ENCODE assay signal across 21 cellular contexts in genomic region chr2:20648831-20649230, GRCh38. TPM values are rescaled to one million over a fixed set of nuclear protein-coding genes. Genes with fewer than 3 reads are reported as not detected.
A peak's percentile ranks its signal among the peaks of the same experiment; 100 is the strongest.
DNase-seq lines count a peak whose midpoint lies in the region; ATAC-seq, FAIRE-seq and TF ChIP-seq lines count a peak whose summit lies in the region.
"Had no signal": no experiment of that assay in that cellular context is flagged by ENCODE, and none has a peak within 500 bp of the region (broad histone marks: within the 10 kb centered on the region; RNA-seq: fewer than 3 reads in every experiment).

No MANE protein-coding gene starts in this region.

- intact Hi-C loops in Panc1 (cut with micrococcal nuclease; ENCODE audit: unreplicated experiment) = no loop called here

- CTCF ChIA-PET in Panc1 (lab: Charles Lee) = no interaction called here

- H3K9me3 ChIP-seq in CD4-positive, CD25-positive, alpha-beta regulatory T cell (ENCODE audit: control insufficient read depth in 2 of 2, low read length in 2 of 2) = no peaks in the 10 kb centered on the region
- H3K9me3 ChIP-seq in Panc1 (ENCODE audit: control insufficient read depth, insufficient read depth, low read depth, low read length) (no peaks in the 10 kb centered on the region), gastroesophageal sphincter (no peaks in the 10 kb centered on the region), BE2C (no peaks in the 10 kb centered on the region)

- H3K27me3 ChIP-seq in CD4-positive, CD25-positive, alpha-beta regulatory T cell (ENCODE audit: control insufficient read depth, insufficient read depth, low read length) = no peaks in the 10 kb centered on the region
- no peaks in the 10 kb centered on the region for H3K27me3 ChIP-seq in Panc1 (ENCODE audit: control insufficient read depth, insufficient read depth, low read length)
- H3K27me3 ChIP-seq in gastroesophageal sphincter = no peaks in the 10 kb centered on the region
- no peaks in the 10 kb centered on the region for H3K27me3 ChIP-seq in BE2C

- no peak for FAIRE-seq in GM12892 (lab: Jason Lieb, UNC)
- FAIRE-seq: bronchial epithelial cell, H1 had no signal

- peaks cover 21% of the 10 kb centered on the region for H3K4me1 ChIP-seq in CD4-positive, CD25-positive, alpha-beta regulatory T cell (ENCODE audit: control insufficient read depth, insufficient read depth, low read length, poor library complexity, severe bottlenecking)
- H3K4me1 ChIP-seq in Panc1 (ENCODE audit: control insufficient read depth, insufficient read depth, low read length) (peaks cover 9% of the 10 kb centered on the region), gastroesophageal sphincter (peaks cover 0 to 56% (median 24%) of the 10 kb centered on the region in 3 donors), BE2C (peaks cover 13% of the 10 kb centered on the region)

- BruUV-seq in Panc1 (replicated peaks; lab: Mats Ljungman, UMichigan) = TSS peak; percentile 85

- H3K9me3 Mint-ChIP-seq in CD4-positive, CD25-positive, alpha-beta regulatory T cell = no peaks in the 10 kb centered on the region
- no peaks in the 10 kb centered on the region for H3K9me3 Mint-ChIP-seq in osteocyte (ENCODE audit: unreplicated experiment)

- in situ Hi-C loops in Panc1 (cut with HindIII; ENCODE audit: low pct_unique_long_range_greater_than_20kb, low sequenced_read_pairs) = loop anchor here (25.0 kb wide), 1 partner anchor 212 kb away; the partner anchor contains the start of gene RHOB

- no peak overlapping the region for H3K27ac ChIP-seq in CD4-positive, CD25-positive, alpha-beta regulatory T cell (ENCODE audit: insufficient read depth, low read length, poor library complexity, severe bottlenecking)
- H3K27ac ChIP-seq in Panc1 (ENCODE audit: low read length) (no peak overlapping the region), gastroesophageal sphincter (peak overlapping the region; percentile 93 to 99 (median 98))

- H3K36me3 ChIP-seq in CD4-positive, CD25-positive, alpha-beta regulatory T cell (ENCODE audit: control insufficient read depth, insufficient read depth, low read length) = peaks cover 10% of the 10 kb centered on the region
- H3K36me3 ChIP-seq in Panc1 (ENCODE audit: control insufficient read depth, insufficient read depth, low read length) (no peaks in the 10 kb centered on the region), gastroesophageal sphincter (peaks cover 0 to 34% of the 10 kb centered on the region in 2 donors), BE2C (no peaks in the 10 kb centered on the region)

- H3K27ac Mint-ChIP-seq in CD4-positive, CD25-positive, alpha-beta regulatory T cell = peak overlapping the region in 2 of 3 donors; percentile 97 to 98
- no peak overlapping the region for H3K27ac Mint-ChIP-seq in osteocyte (ENCODE audit: unreplicated experiment)
- H3K27ac Mint-ChIP-seq: activated naive CD8-positive, alpha-beta T cell had no signal

- peak overlapping the region in 3 of 4 donors; percentile 30 to 94 (median 92) for H3K4me3 Mint-ChIP-seq in CD4-positive, CD25-positive, alpha-beta regulatory T cell
- H3K4me3 Mint-ChIP-seq in osteocyte (ENCODE audit: unreplicated experiment) = peak overlapping the region; percentile 90
- H3K4me3 Mint-ChIP-seq: activated naive CD8-positive, alpha-beta T cell had no signal

- peaks cover 18 to 41% (median 34%) of the 10 kb centered on the region in 4 donors for H3K4me1 Mint-ChIP-seq in CD4-positive, CD25-positive, alpha-beta regulatory T cell
- H3K4me1 Mint-ChIP-seq in osteocyte (ENCODE audit: unreplicated experiment) = peaks cover 40% of the 10 kb centered on the region

- peaks cover 12% of the 10 kb centered on the region for H3K36me3 Mint-ChIP-seq in CD4-positive, CD25-positive, alpha-beta regulatory T cell
- peaks cover 7% of the 10 kb centered on the region for H3K36me3 Mint-ChIP-seq in osteocyte (ENCODE audit: unreplicated experiment)
- H3K36me3 Mint-ChIP-seq: activated naive CD8-positive, alpha-beta T cell had no signal

- TF ChIP-seq POLR2A in gastroesophageal sphincter (IDR thresholded peaks at IDR 0.05) (no peak), GM12892 (IDR thresholded peaks at IDR 0.05; ENCODE audit: low read depth, low read length) (no peak)

- H3K27me3 Mint-ChIP-seq in CD4-positive, CD25-positive, alpha-beta regulatory T cell = peaks cover 8% of the 10 kb centered on the region
- no peaks in the 10 kb centered on the region for H3K27me3 Mint-ChIP-seq in osteocyte (ENCODE audit: unreplicated experiment)
- H3K27me3 Mint-ChIP-seq: activated naive CD8-positive, alpha-beta T cell had no signal

- TF ChIP-seq CTCF in Panc1 (IDR thresholded peaks at IDR 0.05) (no peak), gastroesophageal sphincter (IDR thresholded peaks at IDR 0.05) (no peak), osteocyte (IDR thresholded peaks at IDR 0.05) (no peak), BE2C (IDR thresholded peaks at IDR 0.05; ENCODE audit: low read depth, low read length) (no peak)

- POLR2A ChIA-PET in Panc1 (lab: Charles Lee) = no interaction called here

- TF ChIP-seq EP300 in gastroesophageal sphincter (IDR thresholded peaks at IDR 0.05) = no peak

- no peak overlapping the region for H3K4me3 ChIP-seq in CD4-positive, CD25-positive, alpha-beta regulatory T cell (ENCODE audit: low read depth, low read length)
- H3K4me3 ChIP-seq in Panc1 (ENCODE audit: low read depth in 2 of 2, low read length in 2 of 2) = no peak overlapping the region; a peak in 1 of 4 replicates
- peak overlapping the region in 1 of 2 donors; percentile 96 for H3K4me3 ChIP-seq in gastroesophageal sphincter
- no peak overlapping the region for H3K4me3 ChIP-seq in BE2C (ENCODE audit: low read depth, low read length)

- WGBS in gastroesophageal sphincter (ENCODE audit: low coverage in 1 of 2), 2 donors = 89 to 91% methylated on average over 8 to 9 of the region's 9 CpGs

- no peak for ATAC-seq in CD4-positive, CD25-positive, alpha-beta regulatory T cell (ENCODE audit: low read depth in 2 of 2)
- ATAC-seq in Panc1 = no peak
- no peak for ATAC-seq in gastroesophageal sphincter
- ATAC-seq in HG03571 (IDR thresholded peaks at IDR 0.05; ENCODE audit: unreplicated experiment) = no peak
- no peak for ATAC-seq in HG03469 (IDR thresholded peaks at IDR 0.05; ENCODE audit: unreplicated experiment)

- DNase-seq in CD4-positive, CD25-positive, alpha-beta regulatory T cell = no peak
- DNase-seq in Panc1 (ENCODE audit: low read depth, low spot score) = no peak
- DNase-seq in osteocyte (ENCODE audit: extremely low spot score, unreplicated experiment) = no peak
- DNase-seq in GM12892 (ENCODE audit: insufficient read length) = no peak
- DNase-seq in BE2C = no peak
- DNase-seq: activated CD4-positive, alpha-beta T cell treated with anti-CD3 and anti-CD28 coated beads for 48 hours; activated T-cell treated with anti-CD3 and anti-CD28 coated beads for 4 hours; AML-193; effector CD4-positive, alpha-beta T cell; hippocampal formation; mesenchymal stem cell; NCI-H2029; NCI-H510A; SIG-M5; stimulated activated CD4-positive, alpha-beta T cell treated with anti-CD3 and anti-CD28 coated beads, Interleukin-4, amount 100 ng/mL, for 24 hours had no signal

RNA-seq across cellular contexts. Expression of gene HS1BP3, which starts 2.1 kb away (rescaled TPM):
- total RNA-seq in CD4-positive, CD25-positive, alpha-beta regulatory T cell = 13.6 TPM
- 10 to 100 TPM; 19.6 to 22.5 (median 21.1) TPM for polyA plus RNA-seq in CD4-positive, CD25-positive, alpha-beta regulatory T cell
- total RNA-seq in Panc1 (2021; ENCODE audit: unreplicated experiment) (46.1 TPM), gastroesophageal sphincter (10 to 100 TPM; 42.8 to 89.1 (median 61.4) TPM), osteocyte (40.5 and 42.8 TPM in 2 replicates)
- 45.1 TPM for polyA plus RNA-seq in Panc1 (2012; ENCODE audit: insufficient read length)
- 7.3 TPM for polyA plus RNA-seq in GM12892 (2012; ENCODE audit: missing spikeins)
- polyA plus RNA-seq in BE2C (2012; ENCODE audit: insufficient read depth, insufficient read length, low read depth) = 28.3 TPM

RNA-seq across cellular contexts. Expression of gene GDF7, which starts 18.1 kb away (rescaled TPM):
- total RNA-seq in CD4-positive, CD25-positive, alpha-beta regulatory T cell = 0.17 TPM
- under 1 TPM; 0.12 to 0.18 (median 0.13) TPM for polyA plus RNA-seq in CD4-positive, CD25-positive, alpha-beta regulatory T cell
- total RNA-seq in Panc1 (2021; ENCODE audit: unreplicated experiment) = not detected
- polyA plus RNA-seq in Panc1 (2012; ENCODE audit: insufficient read length) = not detected
- 10 to 100 TPM in 3 of 4 donors, 1 to 10 TPM in 1; 1.2 to 19.9 (median 15.3) TPM for total RNA-seq in gastroesophageal sphincter
- total RNA-seq in osteocyte = 9.0 and 10.1 TPM in 2 replicates
- 0.19 TPM for polyA plus RNA-seq in GM12892 (2012; ENCODE audit: missing spikeins)
- polyA plus RNA-seq in BE2C (2012; ENCODE audit: insufficient read depth, insufficient read length, low read depth) = 0.14 TPM

Comparison
In these comparisons a context has a peak if more than half of its experiments do, and no peak if none do; other contexts are left out.
1. H3K27ac ChIP-seq: peak in gastroesophageal sphincter (4 of 4); none in CD4-positive, CD25-positive, alpha-beta regulatory T cell (single experiment) and Panc1 (single experiment).